1 cellular context compared by ENCODE assay signal in genomic region chr5:175856408-175856807, GRCh38.
TF ChIP-seq lines count a peak whose summit lies in the region.

No MANE protein-coding gene starts in this region.

TF ChIP-seq in HepG2, 621 proteins besides CTCF, POLR2A, EP300 and RAD21:
- TF ChIP-seq, protein P1, sequence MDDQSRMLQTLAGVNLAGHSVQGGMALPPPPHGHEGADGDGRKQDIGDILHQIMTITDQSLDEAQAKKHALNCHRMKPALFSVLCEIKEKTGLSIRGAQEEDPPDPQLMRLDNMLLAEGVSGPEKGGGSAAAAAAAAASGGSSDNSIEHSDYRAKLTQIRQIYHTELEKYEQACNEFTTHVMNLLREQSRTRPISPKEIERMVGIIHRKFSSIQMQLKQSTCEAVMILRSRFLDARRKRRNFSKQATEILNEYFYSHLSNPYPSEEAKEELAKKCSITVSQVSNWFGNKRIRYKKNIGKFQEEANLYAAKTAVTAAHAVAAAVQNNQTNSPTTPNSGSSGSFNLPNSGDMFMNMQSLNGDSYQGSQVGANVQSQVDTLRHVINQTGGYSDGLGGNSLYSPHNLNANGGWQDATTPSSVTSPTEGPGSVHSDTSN (CRISPR knock-in tag; IDR thresholded peaks at IDR 0.05; ENCODE audit: borderline replicate concordance): no peak
- TF ChIP-seq ZNF768 (CRISPR knock-in tag; IDR thresholded peaks at IDR 0.05): peak; percentile 67; the same call in 1 of the 2 replicates
